In the genomic region with DNA sequence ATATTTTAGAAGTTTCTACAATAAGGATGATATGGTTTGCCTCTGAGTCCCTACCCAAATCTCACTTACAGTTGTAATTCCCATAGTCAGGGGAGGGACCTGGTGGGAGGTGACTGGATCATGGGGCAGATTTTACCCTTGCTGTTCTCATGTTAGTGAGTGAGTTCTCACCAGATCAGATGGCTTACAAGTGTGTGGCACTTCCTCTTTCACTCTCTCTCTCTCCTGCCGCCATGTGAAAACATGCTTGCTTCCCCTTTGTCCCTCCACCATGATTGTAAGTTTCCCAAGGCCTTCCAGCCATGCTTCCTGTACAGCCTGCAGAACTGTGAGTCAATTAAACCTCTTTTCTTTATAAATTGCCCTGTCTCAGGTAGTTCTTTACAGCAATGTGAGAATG, we compare ENCODE assay signal across 14 cellular contexts.
A peak's percentile ranks its signal among the peaks of the same experiment; 100 is the strongest.
DNase-seq lines count a peak whose midpoint lies in the region; TF ChIP-seq lines count a peak whose summit lies in the region.
"Had no signal": no experiment of that assay in that cellular context is flagged by ENCODE, and none has a peak within 500 bp of the region (broad histone marks: within the 10 kb centered on the region; RNA-seq: fewer than 3 reads in every experiment).

No MANE protein-coding gene starts in this region.

- no CpG with 5 or more reads among the region's 1 CpG for WGBS in neuronal stem cell (ENCODE audit: extremely low coverage in 2 of 2, insufficient read length in 2 of 2, insufficient replicate concordance in 1 of 2), 2 donors

- POLR2A ChIA-PET in OCI-LY7 (lab: Charles Lee) = interaction anchor here (0.6 kb wide), 2 partner anchors 323 to 580 kb away, joined by 3 read pairs; no protein-coding TSS in a partner anchor

- H3K27me3 Mint-ChIP-seq in progenitor cell of endocrine pancreas = no peaks in the 10 kb centered on the region

- H3K4me3 Mint-ChIP-seq in progenitor cell of endocrine pancreas (ENCODE audit: low read depth) = no peak overlapping the region
- H3K4me3 Mint-ChIP-seq: GM23338 had no signal

- H4K8ac ChIP-seq in neuronal stem cell (ENCODE audit: low read depth, low read length) = no peak overlapping the region

- CTCF ChIA-PET in OCI-LY7 (lab: Charles Lee; ENCODE audit: unreplicated experiment) = no interaction called here

- no peaks in the 10 kb centered on the region for H3K79me2 ChIP-seq in OCI-LY7 (ENCODE audit: insufficient read depth, low read depth, low read length)

- H3K4me3 ChIP-seq in HL-60 (replicated peaks; ENCODE audit: insufficient read depth, low read length) = no peak overlapping the region
- H3K4me3 ChIP-seq in OCI-LY7 (ENCODE audit: low read depth, low read length, poor library complexity, severe bottlenecking) = no peak overlapping the region
- no peak overlapping the region for H3K4me3 ChIP-seq in neuronal stem cell (ENCODE audit: low read length in 2 of 2)
- H3K4me3 ChIP-seq: BLaER1, GM23338 had no signal

- no peaks in the 10 kb centered on the region for H3K36me3 ChIP-seq in OCI-LY7 (ENCODE audit: insufficient read depth, low read length)
- no peaks in the 10 kb centered on the region for H3K36me3 ChIP-seq in neuronal stem cell (replicated peaks in 1 of 2; ENCODE audit: control insufficient read depth in 2 of 2, insufficient read depth in 2 of 2, low read length in 2 of 2)
- H3K36me3 ChIP-seq: BLaER1 had no signal

- no peak overlapping the region for H2BK12ac ChIP-seq in neuronal stem cell (ENCODE audit: low read length)

- H2AFZ ChIP-seq in OCI-LY7 (ENCODE audit: low read length) (no peak overlapping the region), neuronal stem cell (ENCODE audit: low read length) (no peak overlapping the region)
- H2AFZ ChIP-seq: GM23338 had no signal

- no peaks in the 10 kb centered on the region for H4K20me1 ChIP-seq in OCI-LY7 (ENCODE audit: insufficient read depth, low read length)
- H4K20me1 ChIP-seq: BLaER1 had no signal

- no peak overlapping the region for H3K14ac ChIP-seq in neuronal stem cell (ENCODE audit: low read length)

- TF ChIP-seq CTCF in HL-60 (IDR thresholded peaks at IDR 0.05; ENCODE audit: insufficient read depth, low read length) (no peak), OCI-LY7 (conservative IDR thresholded peaks at IDR 0.05; ENCODE audit: low read length) (no peak), progenitor cell of endocrine pancreas (IDR thresholded peaks at IDR 0.05; ENCODE audit: unreplicated experiment) (no peak)

- H3K4me1 Mint-ChIP-seq in progenitor cell of endocrine pancreas (ENCODE audit: low read depth) = peaks cover 10% of the 10 kb centered on the region

- H3K79me1 ChIP-seq in neuronal stem cell (ENCODE audit: low read depth, low read length) = no peaks in the 10 kb centered on the region

- no peak overlapping the region for H3K23ac ChIP-seq in neuronal stem cell (ENCODE audit: low read depth, low read length, poor library complexity)

- H3K4me1 ChIP-seq in OCI-LY7 (ENCODE audit: insufficient read depth, low read length, poor library complexity, severe bottlenecking) (no peaks in the 10 kb centered on the region), neuronal stem cell (ENCODE audit: control insufficient read depth in 2 of 2, insufficient read depth in 1 of 2, low read depth in 1 of 2, low read length in 2 of 2) (peaks cover 11 to 18% of the 10 kb centered on the region in 2 donors)
- H3K4me1 ChIP-seq: BLaER1 had no signal

- BruUV-seq in OCI-LY7 (replicated peaks; lab: Mats Ljungman, UMichigan) = no TSS peak

- intact Hi-C loops in OCI-LY7 (cut with micrococcal nuclease; ENCODE audit: unreplicated experiment) = no loop called here

- H3K9me3 ChIP-seq in OCI-LY7 (ENCODE audit: low read length) = no peaks in the 10 kb centered on the region
- peaks cover 0 to 11% of the 10 kb centered on the region in 2 donors for H3K9me3 ChIP-seq in neuronal stem cell (replicated peaks in 1 of 2; ENCODE audit: control insufficient read depth in 2 of 2, insufficient read depth in 1 of 2, low read depth in 1 of 2, low read length in 2 of 2)
- H3K9me3 ChIP-seq: BLaER1 had no signal

- H3K18ac ChIP-seq in neuronal stem cell (ENCODE audit: low read length) = peak overlapping the region; percentile 53

- H3K27me3 ChIP-seq in HL-60 (ENCODE audit: insufficient read depth, poor library complexity, severe bottlenecking) (no peaks in the 10 kb centered on the region), neuronal stem cell (ENCODE audit: control insufficient read depth in 3 of 3, insufficient read depth in 3 of 3, low read depth in 1 of 3, low read length in 3 of 3) (no peaks in the 10 kb centered on the region)
- H3K27me3 ChIP-seq: BLaER1 had no signal

- no peak overlapping the region for H2BK120ac ChIP-seq in neuronal stem cell (ENCODE audit: low read depth, low read length)

- no peak overlapping the region for H2BK15ac ChIP-seq in neuronal stem cell (ENCODE audit: low read length)

- H3K4me2 ChIP-seq in OCI-LY7 (ENCODE audit: low read length) = no peak overlapping the region
- no peak overlapping the region for H3K4me2 ChIP-seq in neuronal stem cell (ENCODE audit: insufficient read depth, low read length, poor library complexity, severe bottlenecking)
- H3K4me2 ChIP-seq: BLaER1, GM23338 had no signal

- H3K27ac ChIP-seq in HL-60 (replicated peaks) = no peak overlapping the region
- no peak overlapping the region for H3K27ac ChIP-seq in OCI-LY7 (ENCODE audit: low read depth, low read length, poor library complexity, severe bottlenecking)
- H3K27ac ChIP-seq in neuronal stem cell (replicated peaks; ENCODE audit: low read length) = no peak overlapping the region
- H3K27ac ChIP-seq: BLaER1 had no signal

- DNase-seq in HL-60 (ENCODE audit: low read depth in 1 of 2, low spot score in 1 of 2) (peak; percentile 6 to 44), MV-4-11 (lab: John Stamatoyannopoulos, UW) (peak; percentile 80), OCI-LY7 (ENCODE audit: low spot score) (peak; percentile 39), neuronal stem cell (ENCODE audit: low spot score) (no peak), progenitor cell of endocrine pancreas (ENCODE audit: low spot score, unreplicated experiment) (no peak), NCI-H510A (lab: John Stamatoyannopoulos, UW) (no peak)
- no peak for DNase-seq in stimulated activated CD4-positive, alpha-beta T cell treated with anti-CD3 and anti-CD28 coated beads, Interleukin-15, amount 100 ng/mL, for 24 hours
- DNase-seq: 8988T, AML-193, DMS53, GF-D8, H7 had no signal

- no peak overlapping the region for H3K9ac ChIP-seq in neuronal stem cell (ENCODE audit: low read depth, low read length, poor library complexity)
- H3K9ac ChIP-seq: BLaER1 had no signal

- H3K27ac Mint-ChIP-seq in progenitor cell of endocrine pancreas = no peak overlapping the region
- H3K27ac Mint-ChIP-seq: GM23338 had no signal

- H3K9me2 ChIP-seq in OCI-LY7 (ENCODE audit: insufficient read depth, low read length) = no peaks in the 10 kb centered on the region

- H3K36me3 Mint-ChIP-seq in progenitor cell of endocrine pancreas (ENCODE audit: insufficient read depth) = no peaks in the 10 kb centered on the region

- H4K91ac ChIP-seq in neuronal stem cell (ENCODE audit: low read depth, low read length, poor library complexity) = no peak overlapping the region

- H3K9me3 Mint-ChIP-seq in progenitor cell of endocrine pancreas (ENCODE audit: low read depth) = peaks cover 12% of the 10 kb centered on the region
- H3K9me3 Mint-ChIP-seq: GM23338 had no signal

- no peak overlapping the region for H3K4ac ChIP-seq in neuronal stem cell (ENCODE audit: low read length)

- H2AK5ac ChIP-seq in neuronal stem cell (ENCODE audit: low read depth, low read length) = no peak overlapping the region

- H2BK5ac ChIP-seq in neuronal stem cell (ENCODE audit: low read length) = no peak overlapping the region

Comparison
In these comparisons a context has a peak if more than half of its experiments do, and no peak if none do; other contexts are left out.
1. DNase-seq: peak in HL-60 (2 of 2), MV-4-11 (single experiment) and OCI-LY7 (single experiment); none in neuronal stem cell (single experiment), stimulated activated CD4-positive, alpha-beta T cell treated with anti-CD3 and anti-CD28 coated beads, Interleukin-15, amount 100 ng/mL, for 24 hours (single experiment), progenitor cell of endocrine pancreas (single experiment) and NCI-H510A (single experiment).